ENCODE assay signal across 26 cellular contexts in the genomic region with DNA sequence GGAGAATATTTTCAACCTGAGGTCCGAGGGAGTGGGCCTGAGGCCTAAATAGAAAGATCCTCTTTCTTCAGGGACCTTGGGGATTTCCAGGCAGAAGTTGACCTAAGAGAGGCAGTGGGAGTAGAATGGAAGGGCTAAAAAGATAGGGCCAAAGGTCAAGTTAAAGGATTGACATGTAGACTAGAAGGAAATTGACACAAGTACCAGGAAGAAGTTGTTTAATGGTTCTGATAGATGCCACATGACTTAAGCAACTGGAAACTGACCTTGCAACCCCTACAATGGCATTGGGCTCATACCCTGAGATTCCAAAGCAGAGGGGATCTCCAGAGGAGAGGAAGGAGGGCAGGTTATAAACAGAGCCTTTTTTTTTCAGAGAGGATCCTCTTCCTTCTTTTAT.
DNase-seq lines count a peak whose midpoint lies in the region; ATAC-seq, FAIRE-seq and TF ChIP-seq lines count a peak whose summit lies in the region.
"Had no signal": no experiment of that assay in that cellular context is flagged by ENCODE, and none has a peak within 500 bp of the region (broad histone marks: within the 10 kb centered on the region; RNA-seq: fewer than 3 reads in every experiment).

No MANE protein-coding gene starts in this region.

- no peak for TF ChIP-seq EP300 in gastroesophageal sphincter (IDR thresholded peaks at IDR 0.05)

- no peak for DNase-seq in Calu3
- DNase-seq in Panc1 (ENCODE audit: low read depth, low spot score) = no peak
- DNase-seq in right lobe of liver = no peak
- peak; percentile 58 for DNase-seq in small intestine
- no peak for DNase-seq in activated CD8-positive, alpha-beta memory T cell treated with anti-CD3 and anti-CD28 coated beads, Interleukin-2, amount 10 ng/mL, durations not matched to agents 7 days and 5 days
- no peak for DNase-seq in sciatic nerve (ENCODE audit: low spot score)
- DNase-seq: activated naive CD4-positive, alpha-beta T cell treated with anti-CD3 and anti-CD28 coated beads, Interleukin-2, amount 10 ng/mL, durations not matched to agents 7 days and 5 days; effector memory CD4-positive, alpha-beta T cell; erythroblast; foreskin keratinocyte; heart right ventricle; naive B cell; NCI-H1105; NCI-H2029; NCI-H2227 treated with DMSO at 0.1 percent for 48 hours; NCI-H69; nucleus accumbens; stimulated activated CD4-positive, alpha-beta T cell treated with anti-CD3 and anti-CD28 coated beads, Interleukin-1b, Interleukin-23, amount 100 ng/mL, for 48 hours; upper lobe of left lung had no signal

- H3K9me3 Mint-ChIP-seq in Calu3 (ENCODE audit: low read depth, unreplicated experiment) = no peaks in the 10 kb centered on the region
- H3K9me3 Mint-ChIP-seq in activated CD8-positive, alpha-beta memory T cell treated with anti-CD3 and anti-CD28 coated beads, Interleukin-2, amount 10 ng/mL, durations not matched to agents 7 days and 5 days (ENCODE audit: low read depth) = no peaks in the 10 kb centered on the region
- H3K9me3 Mint-ChIP-seq: activated naive CD4-positive, alpha-beta T cell treated with anti-CD3 and anti-CD28 coated beads, Interleukin-2, amount 10 ng/mL, durations not matched to agents 7 days and 5 days had no signal

- ATAC-seq in Panc1 = no peak
- peak in 2 of 4 donors; percentile 10 to 11 for ATAC-seq in right lobe of liver
- no peak for ATAC-seq in activated CD8-positive, alpha-beta memory T cell treated with anti-CD3 and anti-CD28 coated beads, Interleukin-2, amount 10 ng/mL, durations not matched to agents 7 days and 5 days
- ATAC-seq in sciatic nerve = no peak
- no peak for ATAC-seq in GM19452 (IDR thresholded peaks at IDR 0.05; ENCODE audit: unreplicated experiment)
- ATAC-seq in gastroesophageal sphincter = no peak
- ATAC-seq: foreskin keratinocyte, WTC11 had no signal

- no peak for FAIRE-seq in small intestine (lab: Jason Lieb, UNC)
- FAIRE-seq: colon had no signal

- H3K27me3 ChIP-seq in Panc1 (ENCODE audit: control insufficient read depth, insufficient read depth, low read length) (no peaks in the 10 kb centered on the region), right lobe of liver (no peaks in the 10 kb centered on the region), small intestine (ENCODE audit: control insufficient read depth in 2 of 2, insufficient read depth in 2 of 2, low read length in 2 of 2) (no peaks in the 10 kb centered on the region), gastroesophageal sphincter (no peaks in the 10 kb centered on the region)
- H3K27me3 ChIP-seq: breast epithelium, foreskin keratinocyte, heart right ventricle, upper lobe of left lung had no signal

- H3K36me3 ChIP-seq in Panc1 (ENCODE audit: control insufficient read depth, insufficient read depth, low read length) (no peaks in the 10 kb centered on the region), right lobe of liver (no peaks in the 10 kb centered on the region), small intestine (ENCODE audit: control insufficient read depth in 2 of 2, insufficient read depth in 2 of 2, low read length in 2 of 2) (no peaks in the 10 kb centered on the region), gastroesophageal sphincter (no peaks in the 10 kb centered on the region)
- H3K36me3 ChIP-seq: breast epithelium, heart right ventricle, upper lobe of left lung had no signal

- peaks cover 5% of the 10 kb centered on the region for H3K36me3 Mint-ChIP-seq in Calu3 (ENCODE audit: insufficient read depth, unreplicated experiment)
- H3K36me3 Mint-ChIP-seq in activated CD8-positive, alpha-beta memory T cell treated with anti-CD3 and anti-CD28 coated beads, Interleukin-2, amount 10 ng/mL, durations not matched to agents 7 days and 5 days = no peaks in the 10 kb centered on the region
- H3K36me3 Mint-ChIP-seq: activated naive CD4-positive, alpha-beta T cell treated with anti-CD3 and anti-CD28 coated beads, Interleukin-2, amount 10 ng/mL, durations not matched to agents 7 days and 5 days had no signal

- peaks cover 40% of the 10 kb centered on the region for H3K4me1 Mint-ChIP-seq in Calu3 (ENCODE audit: low read depth, unreplicated experiment)
- no peaks in the 10 kb centered on the region for H3K4me1 Mint-ChIP-seq in activated CD8-positive, alpha-beta memory T cell treated with anti-CD3 and anti-CD28 coated beads, Interleukin-2, amount 10 ng/mL, durations not matched to agents 7 days and 5 days
- H3K4me1 Mint-ChIP-seq: activated naive CD4-positive, alpha-beta T cell treated with anti-CD3 and anti-CD28 coated beads, Interleukin-2, amount 10 ng/mL, durations not matched to agents 7 days and 5 days; naive B cell had no signal

- BruUV-seq in Calu3 (replicated peaks; lab: Mats Ljungman, UMichigan) = no TSS peak
- no TSS peak for BruUV-seq in Panc1 (replicated peaks; lab: Mats Ljungman, UMichigan)

- in situ Hi-C loops in Panc1 (cut with HindIII; ENCODE audit: low pct_unique_long_range_greater_than_20kb, low sequenced_read_pairs) = no loop called here

- no peaks in the 10 kb centered on the region for H3K9me3 ChIP-seq in Panc1 (ENCODE audit: control insufficient read depth, insufficient read depth, low read depth, low read length)
- H3K9me3 ChIP-seq in right lobe of liver = no peaks in the 10 kb centered on the region
- H3K9me3 ChIP-seq in small intestine (ENCODE audit: control insufficient read depth, low read depth) = no peaks in the 10 kb centered on the region
- H3K9me3 ChIP-seq in gastroesophageal sphincter = no peaks in the 10 kb centered on the region
- H3K9me3 ChIP-seq: breast epithelium, upper lobe of left lung had no signal

- TF ChIP-seq CTCF in Calu3 (IDR thresholded peaks at IDR 0.05; ENCODE audit: unreplicated experiment) (no peak), Panc1 (IDR thresholded peaks at IDR 0.05) (no peak), right lobe of liver (IDR thresholded peaks at IDR 0.05) (no peak), gastroesophageal sphincter (IDR thresholded peaks at IDR 0.05) (no peak)

- H3K27ac ChIP-seq in Panc1 (ENCODE audit: low read length) (peak overlapping the region; percentile 54; the same call in 1 of the 2 replicates), right lobe of liver (peak overlapping the region; percentile 12 to 39 (median 36)), small intestine (ENCODE audit: low read depth in 1 of 2, low read length in 1 of 2) (peak overlapping the region in 1 of 2 donors; percentile 39), gastroesophageal sphincter (no peak overlapping the region)
- H3K27ac ChIP-seq: foreskin keratinocyte, heart right ventricle, HL-60, skin epidermis, upper lobe of left lung had no signal

- intact Hi-C loops in Calu3 (cut with micrococcal nuclease; ENCODE audit: unreplicated experiment) = loop anchor here (2.0 to 5.0 kb wide), 6 partner anchors 35 to 235 kb away; no protein-coding TSS in a partner anchor
- intact Hi-C loops in Panc1 (cut with micrococcal nuclease; ENCODE audit: unreplicated experiment) = loop anchor here (1.0 to 5.0 kb wide), 2 partner anchors 236 to 530 kb away; no protein-coding TSS in a partner anchor
- intact Hi-C loops in right lobe of liver (cut with DNase I) = no loop called here
- intact Hi-C loops in sciatic nerve (cut with DNase I) = no loop called here

- H3K4me3 ChIP-seq in Panc1 (ENCODE audit: low read depth in 2 of 2, low read length in 2 of 2) (no peak overlapping the region), right lobe of liver (no peak overlapping the region), small intestine (ENCODE audit: low read depth in 1 of 2, low read length in 2 of 2) (no peak overlapping the region), gastroesophageal sphincter (no peak overlapping the region)
- H3K4me3 ChIP-seq: breast epithelium, heart right ventricle, skin epidermis, upper lobe of left lung had no signal

- H3K4me3 Mint-ChIP-seq in Calu3 (ENCODE audit: low read depth, unreplicated experiment) = peak overlapping the region; percentile 36
- H3K4me3 Mint-ChIP-seq in activated CD8-positive, alpha-beta memory T cell treated with anti-CD3 and anti-CD28 coated beads, Interleukin-2, amount 10 ng/mL, durations not matched to agents 7 days and 5 days = no peak overlapping the region
- H3K4me3 Mint-ChIP-seq: activated naive CD4-positive, alpha-beta T cell treated with anti-CD3 and anti-CD28 coated beads, Interleukin-2, amount 10 ng/mL, durations not matched to agents 7 days and 5 days; naive B cell; WTC11 had no signal

- H3K27ac Mint-ChIP-seq in Calu3 (ENCODE audit: unreplicated experiment) = peak overlapping the region; percentile 83
- no peak overlapping the region for H3K27ac Mint-ChIP-seq in activated CD8-positive, alpha-beta memory T cell treated with anti-CD3 and anti-CD28 coated beads, Interleukin-2, amount 10 ng/mL, durations not matched to agents 7 days and 5 days
- H3K27ac Mint-ChIP-seq: activated naive CD4-positive, alpha-beta T cell treated with anti-CD3 and anti-CD28 coated beads, Interleukin-2, amount 10 ng/mL, durations not matched to agents 7 days and 5 days; naive B cell; WTC11 had no signal

- POLR2A ChIA-PET in Panc1 (lab: Charles Lee) = no interaction called here

- H3K27me3 Mint-ChIP-seq in Calu3 (ENCODE audit: unreplicated experiment) = no peaks in the 10 kb centered on the region
- H3K27me3 Mint-ChIP-seq in activated CD8-positive, alpha-beta memory T cell treated with anti-CD3 and anti-CD28 coated beads, Interleukin-2, amount 10 ng/mL, durations not matched to agents 7 days and 5 days = peaks cover 16% of the 10 kb centered on the region
- H3K27me3 Mint-ChIP-seq: activated naive CD4-positive, alpha-beta T cell treated with anti-CD3 and anti-CD28 coated beads, Interleukin-2, amount 10 ng/mL, durations not matched to agents 7 days and 5 days; naive B cell had no signal

- no peaks in the 10 kb centered on the region for H3K4me1 ChIP-seq in Panc1 (ENCODE audit: control insufficient read depth, insufficient read depth, low read length)
- peaks cover 0 to 14% (median 3%) of the 10 kb centered on the region in 4 donors for H3K4me1 ChIP-seq in right lobe of liver
- peaks cover 5 to 7% of the 10 kb centered on the region in 2 donors for H3K4me1 ChIP-seq in small intestine (ENCODE audit: control insufficient read depth in 2 of 2, insufficient read depth in 1 of 2, low read depth in 1 of 2, low read length in 1 of 2)
- H3K4me1 ChIP-seq in gastroesophageal sphincter = peaks cover 0 to 7% (median 0%) of the 10 kb centered on the region in 3 donors
- H3K4me1 ChIP-seq: breast epithelium, foreskin keratinocyte had no signal

- TF ChIP-seq POLR2A in right lobe of liver (IDR thresholded peaks at IDR 0.05) (no peak), gastroesophageal sphincter (IDR thresholded peaks at IDR 0.05) (no peak)

- WGBS in right lobe of liver (ENCODE audit: insufficient coverage, low coverage, low lambda C conversion rate, missing lambda C conversion rate) = 33% methylated on average over 1 of the region's 1 CpG
- WGBS in small intestine, 3 donors = 82 to 93% (median 85%) methylated on average over 1 of the region's 1 CpG
- WGBS in gastroesophageal sphincter (ENCODE audit: low coverage in 1 of 2), 2 donors = 82 to 83% methylated on average over 1 of the region's 1 CpG

- CTCF ChIA-PET in Calu3 (lab: Charles Lee) (no interaction called here), Panc1 (lab: Charles Lee) (no interaction called here)
- CTCF ChIA-PET in activated CD8-positive, alpha-beta memory T cell treated with anti-CD3 and anti-CD28 coated beads, Interleukin-2, amount 10 ng/mL, durations not matched to agents 7 days and 5 days (lab: Charles Lee) = no interaction called here

Comparison
In these comparisons a context has a peak if more than half of its experiments do, and no peak if none do; other contexts are left out.
1. H3K27ac ChIP-seq: peak in Panc1 (single experiment) and right lobe of liver (3 of 3); none in gastroesophageal sphincter (0 of 4).
2. intact Hi-C loops: an anchor here in Calu3 (2.0 to 5.0 kb wide) and Panc1 (1.0 to 5.0 kb wide); none called in right lobe of liver and sciatic nerve.